Comparison of ENCODE assay signal across 13 cellular contexts in genomic region chr14:70658899-70659298, GRCh38. TPM values are rescaled to one million over a fixed set of nuclear protein-coding genes. Genes with fewer than 3 reads are reported as not detected.
DNase-seq lines count a peak whose midpoint lies in the region; ATAC-seq and TF ChIP-seq lines count a peak whose summit lies in the region.
"Had no signal": no experiment of that assay in that cellular context is flagged by ENCODE, and none has a peak within 500 bp of the region (broad histone marks: within the 10 kb centered on the region; RNA-seq: fewer than 3 reads in every experiment).

No MANE protein-coding gene starts in this region.

- peaks cover 30% of the 10 kb centered on the region for H3K4me1 ChIP-seq in DND-41 (ENCODE audit: insufficient read depth, low read length)
- peaks cover 45% of the 10 kb centered on the region for H3K4me1 ChIP-seq in Karpas-422 (ENCODE audit: low read length)

- H3K4me2 ChIP-seq in DND-41 (ENCODE audit: insufficient read depth, low read length) (no peak overlapping the region), Karpas-422 (ENCODE audit: low read depth, low read length, poor library complexity, severe bottlenecking) (peak overlapping the region; percentile 23)

- peaks cover 0 to 3% (median 0%) of the 10 kb centered on the region in 3 donors for H3K27me3 Mint-ChIP-seq in immature natural killer cell (ENCODE audit: low read depth in 3 of 3)

- H3K9me3 ChIP-seq in DND-41 (ENCODE audit: insufficient read depth, low read length, severe bottlenecking) (no peaks in the 10 kb centered on the region), Karpas-422 (ENCODE audit: low read length) (no peaks in the 10 kb centered on the region)

- H3K36me3 ChIP-seq in DND-41 (ENCODE audit: insufficient read depth, low read length) (no peaks in the 10 kb centered on the region), Karpas-422 (ENCODE audit: insufficient read depth, low read length) (no peaks in the 10 kb centered on the region)

- peak overlapping the region in 5 of 6 donors; percentile 13 to 91 (median 38) for H3K27ac Mint-ChIP-seq in immature natural killer cell

- peaks cover 0 to 4% (median 4%) of the 10 kb centered on the region in 3 donors for H3K36me3 Mint-ChIP-seq in immature natural killer cell

- H3K4me3 ChIP-seq in DND-41 (ENCODE audit: low read depth in 1 of 2, low read length in 2 of 2), result no peak overlapping the region
- H3K4me3 ChIP-seq in Karpas-422 (ENCODE audit: low read length), result no peak overlapping the region
- H3K4me3 ChIP-seq in coronary artery, result no peak overlapping the region

- peak overlapping the region in 3 of 5 donors; percentile 1 to 72 (median 47) for H3K4me3 Mint-ChIP-seq in immature natural killer cell

- H3K9me2 ChIP-seq in Karpas-422 (replicated peaks; ENCODE audit: insufficient read depth, low read length), result no peaks in the 10 kb centered on the region

- H3K27ac ChIP-seq in DND-41 (ENCODE audit: low read length) (no peak overlapping the region), Karpas-422 (ENCODE audit: low read length) (peak overlapping the region; percentile 13; the same call in 1 of the 2 replicates), coronary artery (no peak overlapping the region)

- H3K79me2 ChIP-seq in DND-41 (ENCODE audit: insufficient read depth, low read length) (no peaks in the 10 kb centered on the region), Karpas-422 (ENCODE audit: low read length) (no peaks in the 10 kb centered on the region)

- peaks cover 52 to 77% of the 10 kb centered on the region in 2 donors for H3K4me1 Mint-ChIP-seq in immature natural killer cell

- H3K27me3 ChIP-seq in DND-41 (ENCODE audit: insufficient read depth, low read length, poor library complexity), result no peaks in the 10 kb centered on the region
- no peaks in the 10 kb centered on the region for H3K27me3 ChIP-seq in Karpas-422 (ENCODE audit: low read length)

- ATAC-seq in DND-41 (ENCODE audit: insufficient read depth, low read depth) (no peak), HG02588 (IDR thresholded peaks at IDR 0.05; ENCODE audit: unreplicated experiment) (no peak)
- ATAC-seq: Right ventricle myocardium inferior had no signal

- DNase-seq in DND-41 (peak; percentile 44), Karpas-422 (peak; percentile 62), UCSD-AML1 (lab: John Stamatoyannopoulos, UW; ENCODE audit: unreplicated experiment) (peak; percentile 39), immature natural killer cell (peak in 1 of 3 donors; percentile 2), coronary artery (ENCODE audit: low spot score) (no peak), HUDEP-2 (lab: John Stamatoyannopoulos, UW; ENCODE audit: unreplicated experiment in 76 of 76) (no peak)
- no peak for DNase-seq in stimulated activated naive CD4-positive, alpha-beta T cell treated with Interleukin-2 at 50 U/mL for 16 hours (lab: John Stamatoyannopoulos, UW)
- DNase-seq: aorta; Calu3; H7; stimulated activated CD4-positive, alpha-beta T cell treated with anti-CD3 and anti-CD28 coated beads, Interleukin-15, amount 100 ng/mL, for 24 hours had no signal

- H2AFZ ChIP-seq in DND-41 (ENCODE audit: low read depth, low read length) (no peak overlapping the region), Karpas-422 (ENCODE audit: low read length) (peak overlapping the region; percentile 26; the same call in 1 of the 2 replicates)

- TF ChIP-seq CTCF in DND-41 (IDR thresholded peaks at IDR 0.05; ENCODE audit: borderline replicate concordance, extremely low read depth, low read length, poor library complexity, severe bottlenecking) (no peak), coronary artery (IDR thresholded peaks at IDR 0.05) (no peak)

- no peaks in the 10 kb centered on the region for H4K20me1 ChIP-seq in DND-41 (ENCODE audit: insufficient read depth, low read length)
- no peaks in the 10 kb centered on the region for H4K20me1 ChIP-seq in Karpas-422 (ENCODE audit: insufficient read depth, low read depth, low read length)

- H3K9ac ChIP-seq in DND-41 (ENCODE audit: low read depth, low read length) (no peak overlapping the region), Karpas-422 (ENCODE audit: low read length) (no peak overlapping the region)

- no peaks in the 10 kb centered on the region for H3K9me3 Mint-ChIP-seq in immature natural killer cell

RNA-seq across cellular contexts. Expression of gene TTC9, which starts 17.2 kb away (rescaled TPM):
- 6.1 and 7.9 TPM in 2 replicates for total RNA-seq in Karpas-422 (2014; rRNA removed; shearing (Covaris generic); ENCODE audit: low replicate concordance)
- polyA plus RNA-seq in immature natural killer cell, result 1 to 10 TPM in 2 of 3 donors, under 1 TPM in 1; 0.98 to 1.4 (median 1.3) TPM

RNA-seq across cellular contexts. Expression of gene MED6, which starts 58.4 kb away (rescaled TPM):
- total RNA-seq in Karpas-422 (2014; rRNA removed; shearing (Covaris generic); ENCODE audit: low replicate concordance), result 43.2 and 49.9 TPM in 2 replicates
- polyA plus RNA-seq in immature natural killer cell, result 10 to 100 TPM; 21.3 to 37.3 (median 28.5) TPM

Comparison
In these comparisons a context has a peak if more than half of its experiments do, and no peak if none do; other contexts are left out.
1. DNase-seq: peak in DND-41 (single experiment), Karpas-422 (single experiment) and UCSD-AML1 (single experiment); none in stimulated activated naive CD4-positive, alpha-beta T cell treated with Interleukin-2 at 50 U/mL for 16 hours (single experiment), coronary artery (single experiment) and HUDEP-2 (0 of 76).